In the genomic region with DNA sequence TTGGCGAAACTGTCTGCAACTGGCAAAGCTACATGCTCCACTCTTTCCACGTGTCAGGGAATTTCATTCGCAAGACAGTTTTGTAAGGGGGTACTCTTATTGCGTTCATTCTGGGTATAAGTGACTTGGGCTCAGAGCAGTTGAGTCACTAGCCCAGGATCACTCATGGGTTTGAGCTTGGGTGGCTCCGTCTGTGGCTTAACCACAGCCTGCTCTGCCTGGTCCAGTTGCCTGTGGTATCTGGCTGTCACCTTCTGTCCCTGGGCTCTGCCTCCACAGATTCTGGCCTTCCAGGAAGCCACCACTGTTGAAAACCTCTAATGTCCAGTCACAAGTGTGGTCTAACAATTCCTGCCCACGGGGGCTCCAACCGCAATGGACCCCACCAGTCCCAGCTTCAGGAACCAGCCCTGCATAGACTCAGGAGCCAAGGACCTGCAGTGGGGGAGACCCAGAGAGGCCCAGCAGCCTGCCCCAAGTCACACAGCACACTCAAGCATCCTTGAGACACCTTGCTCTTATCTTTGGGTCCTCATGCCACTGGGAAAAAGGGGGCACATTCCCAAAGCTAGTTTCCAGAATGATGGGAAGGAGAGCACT, we compare ENCODE assay signal across 23 cellular contexts. TPM values are rescaled to one million over a fixed set of nuclear protein-coding genes. Genes with fewer than 3 reads are reported as not detected.
DNase-seq lines count a peak whose midpoint lies in the region; ATAC-seq, FAIRE-seq and TF ChIP-seq lines count a peak whose summit lies in the region.
"Had no signal": no experiment of that assay in that cellular context is flagged by ENCODE, and none has a peak within 500 bp of the region (broad histone marks: within the 10 kb centered on the region; RNA-seq: fewer than 3 reads in every experiment).

No MANE protein-coding gene starts in this region.

- H3K27me3 Mint-ChIP-seq in osteocyte (ENCODE audit: unreplicated experiment), result peaks cover 8% of the 10 kb centered on the region

- no peak for TF ChIP-seq CTCF in 22Rv1 (IDR thresholded peaks at IDR 0.05)
- no peak for TF ChIP-seq CTCF in osteocyte (IDR thresholded peaks at IDR 0.05)

- no peak overlapping the region for H3K4me3 Mint-ChIP-seq in osteocyte (ENCODE audit: unreplicated experiment)
- H3K4me3 Mint-ChIP-seq: B cell had no signal

- peak; percentile 21 for FAIRE-seq in RCC 7860 (lab: Jason Lieb, UNC)
- FAIRE-seq: A549, D721Med, K562 had no signal

- no peak overlapping the region for H3K27ac Mint-ChIP-seq in osteocyte (ENCODE audit: unreplicated experiment)
- H3K27ac Mint-ChIP-seq: B cell had no signal

- H3K27ac ChIP-seq in 22Rv1, result peak overlapping the region; percentile 100
- H3K27ac ChIP-seq: A549 had no signal

- no peaks in the 10 kb centered on the region for H3K9me3 Mint-ChIP-seq in osteocyte (ENCODE audit: unreplicated experiment)

- no peak for DNase-seq in RCC 7860 (ENCODE audit: low spot score)
- DNase-seq in islet precursor cell, result peak; percentile 29
- DNase-seq in osteocyte (ENCODE audit: extremely low spot score, unreplicated experiment), result peak; percentile 6
- no peak for DNase-seq in pons (ENCODE audit: low spot score)
- no peak for DNase-seq in NCI-H1105 (lab: John Stamatoyannopoulos, UW)
- no peak for DNase-seq in activated T-cell treated with anti-CD3 and anti-CD28 coated beads, Interleukin-2, amount 50 U/mL, for 1 hour
- DNase-seq: DMS53, GDM1, MM.1S, NCI-H1092 treated with DMSO at 0.1 percent for 48 hours, NCI-H2029 treated with DMSO at 0.1 percent for 48 hours, NCI-H2171, NCI-H524 treated with DMSO at 0.1 percent for 48 hours, NCI-H82, Right ventricle myocardium superior had no signal

- no peaks in the 10 kb centered on the region for H3K36me3 Mint-ChIP-seq in osteocyte (ENCODE audit: unreplicated experiment)

- H3K4me1 Mint-ChIP-seq in osteocyte (ENCODE audit: unreplicated experiment), result no peaks in the 10 kb centered on the region
- H3K4me1 Mint-ChIP-seq: B cell had no signal

- ATAC-seq in HG02642 (IDR thresholded peaks at IDR 0.05; ENCODE audit: poor library complexity, unreplicated experiment), result no peak
- ATAC-seq: A549, K562, Panc1 had no signal

RNA-seq across cellular contexts. Expression of gene KIF12, which starts 10.4 kb away (rescaled TPM):
- total RNA-seq in osteocyte, result 0.47 and 0.64 TPM in 2 replicates
- total RNA-seq: B cell, H4, K562, Right ventricle myocardium superior had no signal

RNA-seq across cellular contexts. Expression of gene AMBP, which starts 10.6 kb away (rescaled TPM):
- not detected in 2 replicates for total RNA-seq in osteocyte
- total RNA-seq: B cell had no signal

Comparison
In these comparisons a context has a peak if more than half of its experiments do, and no peak if none do; other contexts are left out.
1. DNase-seq: peak in islet precursor cell (single experiment) and osteocyte (single experiment); none in RCC 7860 (single experiment), pons (single experiment), NCI-H1105 (single experiment) and activated T-cell treated with anti-CD3 and anti-CD28 coated beads, Interleukin-2, amount 50 U/mL, for 1 hour (single experiment).